In the genomic region with DNA sequence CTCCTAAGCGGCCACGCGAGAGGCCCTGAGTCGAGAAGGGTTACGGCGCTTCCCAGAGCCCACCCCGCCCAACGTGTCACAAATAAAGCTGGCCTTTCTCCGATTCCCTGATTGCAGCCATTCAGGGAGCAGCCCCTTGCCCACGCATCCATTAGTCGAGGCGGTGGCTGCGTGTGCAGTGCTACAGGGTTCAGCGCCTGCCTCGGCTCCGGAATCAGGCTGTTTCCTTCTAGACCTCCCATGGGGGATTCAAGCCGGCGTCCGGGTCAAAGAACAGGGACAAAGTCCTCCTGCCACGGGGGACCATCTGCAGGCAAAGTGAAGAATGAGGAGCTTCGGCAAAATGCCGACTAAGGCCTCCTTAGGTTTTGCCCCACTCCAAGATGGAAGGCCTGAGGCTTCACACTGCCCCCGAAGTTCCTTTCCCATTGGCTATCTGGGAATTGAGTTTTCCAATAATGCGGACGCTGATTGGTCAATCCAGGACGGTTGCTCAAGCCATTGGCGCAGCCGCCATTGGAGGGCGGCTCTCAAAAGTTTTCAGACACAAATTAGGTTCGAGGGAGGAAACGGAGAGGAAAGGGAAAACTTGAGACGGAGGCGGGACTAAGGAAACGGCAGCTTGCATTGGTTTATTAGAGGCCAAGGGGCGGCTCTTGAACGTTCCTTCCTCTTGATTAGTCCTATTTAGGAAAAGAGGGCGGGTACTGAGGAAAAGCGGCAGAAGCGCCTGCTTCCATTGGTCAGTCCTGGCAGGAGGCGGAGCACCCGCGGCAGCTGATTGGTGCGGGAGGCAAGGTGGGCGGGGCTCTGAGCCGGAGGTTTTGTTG, we compare ENCODE assay signal across 1 cellular context.
TF ChIP-seq lines count a peak whose summit lies in the region.

No MANE protein-coding gene starts in this region.

TF ChIP-seq in WTC11, 78 proteins besides CTCF, POLR2A, EP300 and RAD21 (continued from another document and continues in another):
- TF ChIP-seq SP1 (CRISPR knock-in tag; conservative IDR thresholded peaks at IDR 0.05): peak; percentile 93
- TF ChIP-seq SMAD3 (CRISPR knock-in tag; IDR thresholded peaks at IDR 0.05; ENCODE audit: borderline replicate concordance): no peak
- TF ChIP-seq GABPB1 (CRISPR knock-in tag; IDR thresholded peaks at IDR 0.05): peak; percentile 39; the same call in 1 of the 2 replicates
- no peak for TF ChIP-seq TEAD1 (CRISPR knock-in tag; IDR thresholded peaks at IDR 0.05)
- TF ChIP-seq, protein P1, sequence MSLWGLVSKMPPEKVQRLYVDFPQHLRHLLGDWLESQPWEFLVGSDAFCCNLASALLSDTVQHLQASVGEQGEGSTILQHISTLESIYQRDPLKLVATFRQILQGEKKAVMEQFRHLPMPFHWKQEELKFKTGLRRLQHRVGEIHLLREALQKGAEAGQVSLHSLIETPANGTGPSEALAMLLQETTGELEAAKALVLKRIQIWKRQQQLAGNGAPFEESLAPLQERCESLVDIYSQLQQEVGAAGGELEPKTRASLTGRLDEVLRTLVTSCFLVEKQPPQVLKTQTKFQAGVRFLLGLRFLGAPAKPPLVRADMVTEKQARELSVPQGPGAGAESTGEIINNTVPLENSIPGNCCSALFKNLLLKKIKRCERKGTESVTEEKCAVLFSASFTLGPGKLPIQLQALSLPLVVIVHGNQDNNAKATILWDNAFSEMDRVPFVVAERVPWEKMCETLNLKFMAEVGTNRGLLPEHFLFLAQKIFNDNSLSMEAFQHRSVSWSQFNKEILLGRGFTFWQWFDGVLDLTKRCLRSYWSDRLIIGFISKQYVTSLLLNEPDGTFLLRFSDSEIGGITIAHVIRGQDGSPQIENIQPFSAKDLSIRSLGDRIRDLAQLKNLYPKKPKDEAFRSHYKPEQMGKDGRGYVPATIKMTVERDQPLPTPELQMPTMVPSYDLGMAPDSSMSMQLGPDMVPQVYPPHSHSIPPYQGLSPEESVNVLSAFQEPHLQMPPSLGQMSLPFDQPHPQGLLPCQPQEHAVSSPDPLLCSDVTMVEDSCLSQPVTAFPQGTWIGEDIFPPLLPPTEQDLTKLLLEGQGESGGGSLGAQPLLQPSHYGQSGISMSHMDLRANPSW (CRISPR knock-in tag; conservative IDR thresholded peaks at IDR 0.05; ENCODE audit: low read depth): no peak
- TF ChIP-seq, protein P2, sequence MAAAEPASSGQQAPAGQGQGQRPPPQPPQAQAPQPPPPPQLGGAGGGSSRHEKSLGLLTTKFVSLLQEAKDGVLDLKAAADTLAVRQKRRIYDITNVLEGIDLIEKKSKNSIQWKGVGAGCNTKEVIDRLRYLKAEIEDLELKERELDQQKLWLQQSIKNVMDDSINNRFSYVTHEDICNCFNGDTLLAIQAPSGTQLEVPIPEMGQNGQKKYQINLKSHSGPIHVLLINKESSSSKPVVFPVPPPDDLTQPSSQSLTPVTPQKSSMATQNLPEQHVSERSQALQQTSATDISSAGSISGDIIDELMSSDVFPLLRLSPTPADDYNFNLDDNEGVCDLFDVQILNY (CRISPR knock-in tag; IDR thresholded peaks at IDR 0.05): no peak
- 0 out of 2 replicates have a peak, but pooled peaks have one; percentile 41 for TF ChIP-seq CREM (CRISPR knock-in tag; IDR thresholded peaks at IDR 0.05)
- TF ChIP-seq, protein P3, sequence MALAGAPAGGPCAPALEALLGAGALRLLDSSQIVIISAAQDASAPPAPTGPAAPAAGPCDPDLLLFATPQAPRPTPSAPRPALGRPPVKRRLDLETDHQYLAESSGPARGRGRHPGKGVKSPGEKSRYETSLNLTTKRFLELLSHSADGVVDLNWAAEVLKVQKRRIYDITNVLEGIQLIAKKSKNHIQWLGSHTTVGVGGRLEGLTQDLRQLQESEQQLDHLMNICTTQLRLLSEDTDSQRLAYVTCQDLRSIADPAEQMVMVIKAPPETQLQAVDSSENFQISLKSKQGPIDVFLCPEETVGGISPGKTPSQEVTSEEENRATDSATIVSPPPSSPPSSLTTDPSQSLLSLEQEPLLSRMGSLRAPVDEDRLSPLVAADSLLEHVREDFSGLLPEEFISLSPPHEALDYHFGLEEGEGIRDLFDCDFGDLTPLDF (CRISPR knock-in tag; IDR thresholded peaks at IDR 0.05): no peak
- TF ChIP-seq CBFB (CRISPR knock-in tag; IDR thresholded peaks at IDR 0.05; ENCODE audit: low read depth): no peak
- TF ChIP-seq, protein P4, sequence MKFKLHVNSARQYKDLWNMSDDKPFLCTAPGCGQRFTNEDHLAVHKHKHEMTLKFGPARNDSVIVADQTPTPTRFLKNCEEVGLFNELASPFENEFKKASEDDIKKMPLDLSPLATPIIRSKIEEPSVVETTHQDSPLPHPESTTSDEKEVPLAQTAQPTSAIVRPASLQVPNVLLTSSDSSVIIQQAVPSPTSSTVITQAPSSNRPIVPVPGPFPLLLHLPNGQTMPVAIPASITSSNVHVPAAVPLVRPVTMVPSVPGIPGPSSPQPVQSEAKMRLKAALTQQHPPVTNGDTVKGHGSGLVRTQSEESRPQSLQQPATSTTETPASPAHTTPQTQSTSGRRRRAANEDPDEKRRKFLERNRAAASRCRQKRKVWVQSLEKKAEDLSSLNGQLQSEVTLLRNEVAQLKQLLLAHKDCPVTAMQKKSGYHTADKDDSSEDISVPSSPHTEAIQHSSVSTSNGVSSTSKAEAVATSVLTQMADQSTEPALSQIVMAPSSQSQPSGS (CRISPR knock-in tag; IDR thresholded peaks at IDR 0.05; ENCODE audit: borderline replicate concordance, low read depth): no peak
- no peak for TF ChIP-seq ELF4 (CRISPR knock-in tag; IDR thresholded peaks at IDR 0.05; ENCODE audit: low read depth)
- TF ChIP-seq ESRRA (CRISPR knock-in tag; IDR thresholded peaks at IDR 0.05; ENCODE audit: borderline replicate concordance): no peak
- TF ChIP-seq, protein P5, sequence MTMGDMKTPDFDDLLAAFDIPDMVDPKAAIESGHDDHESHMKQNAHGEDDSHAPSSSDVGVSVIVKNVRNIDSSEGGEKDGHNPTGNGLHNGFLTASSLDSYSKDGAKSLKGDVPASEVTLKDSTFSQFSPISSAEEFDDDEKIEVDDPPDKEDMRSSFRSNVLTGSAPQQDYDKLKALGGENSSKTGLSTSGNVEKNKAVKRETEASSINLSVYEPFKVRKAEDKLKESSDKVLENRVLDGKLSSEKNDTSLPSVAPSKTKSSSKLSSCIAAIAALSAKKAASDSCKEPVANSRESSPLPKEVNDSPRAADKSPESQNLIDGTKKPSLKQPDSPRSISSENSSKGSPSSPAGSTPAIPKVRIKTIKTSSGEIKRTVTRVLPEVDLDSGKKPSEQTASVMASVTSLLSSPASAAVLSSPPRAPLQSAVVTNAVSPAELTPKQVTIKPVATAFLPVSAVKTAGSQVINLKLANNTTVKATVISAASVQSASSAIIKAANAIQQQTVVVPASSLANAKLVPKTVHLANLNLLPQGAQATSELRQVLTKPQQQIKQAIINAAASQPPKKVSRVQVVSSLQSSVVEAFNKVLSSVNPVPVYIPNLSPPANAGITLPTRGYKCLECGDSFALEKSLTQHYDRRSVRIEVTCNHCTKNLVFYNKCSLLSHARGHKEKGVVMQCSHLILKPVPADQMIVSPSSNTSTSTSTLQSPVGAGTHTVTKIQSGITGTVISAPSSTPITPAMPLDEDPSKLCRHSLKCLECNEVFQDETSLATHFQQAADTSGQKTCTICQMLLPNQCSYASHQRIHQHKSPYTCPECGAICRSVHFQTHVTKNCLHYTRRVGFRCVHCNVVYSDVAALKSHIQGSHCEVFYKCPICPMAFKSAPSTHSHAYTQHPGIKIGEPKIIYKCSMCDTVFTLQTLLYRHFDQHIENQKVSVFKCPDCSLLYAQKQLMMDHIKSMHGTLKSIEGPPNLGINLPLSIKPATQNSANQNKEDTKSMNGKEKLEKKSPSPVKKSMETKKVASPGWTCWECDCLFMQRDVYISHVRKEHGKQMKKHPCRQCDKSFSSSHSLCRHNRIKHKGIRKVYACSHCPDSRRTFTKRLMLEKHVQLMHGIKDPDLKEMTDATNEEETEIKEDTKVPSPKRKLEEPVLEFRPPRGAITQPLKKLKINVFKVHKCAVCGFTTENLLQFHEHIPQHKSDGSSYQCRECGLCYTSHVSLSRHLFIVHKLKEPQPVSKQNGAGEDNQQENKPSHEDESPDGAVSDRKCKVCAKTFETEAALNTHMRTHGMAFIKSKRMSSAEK (CRISPR knock-in tag; IDR thresholded peaks at IDR 0.05; ENCODE audit: borderline replicate concordance): no peak
- TF ChIP-seq ZBTB21 (CRISPR knock-in tag; IDR thresholded peaks at IDR 0.05; ENCODE audit: borderline replicate concordance): no peak
- TF ChIP-seq, protein P6, sequence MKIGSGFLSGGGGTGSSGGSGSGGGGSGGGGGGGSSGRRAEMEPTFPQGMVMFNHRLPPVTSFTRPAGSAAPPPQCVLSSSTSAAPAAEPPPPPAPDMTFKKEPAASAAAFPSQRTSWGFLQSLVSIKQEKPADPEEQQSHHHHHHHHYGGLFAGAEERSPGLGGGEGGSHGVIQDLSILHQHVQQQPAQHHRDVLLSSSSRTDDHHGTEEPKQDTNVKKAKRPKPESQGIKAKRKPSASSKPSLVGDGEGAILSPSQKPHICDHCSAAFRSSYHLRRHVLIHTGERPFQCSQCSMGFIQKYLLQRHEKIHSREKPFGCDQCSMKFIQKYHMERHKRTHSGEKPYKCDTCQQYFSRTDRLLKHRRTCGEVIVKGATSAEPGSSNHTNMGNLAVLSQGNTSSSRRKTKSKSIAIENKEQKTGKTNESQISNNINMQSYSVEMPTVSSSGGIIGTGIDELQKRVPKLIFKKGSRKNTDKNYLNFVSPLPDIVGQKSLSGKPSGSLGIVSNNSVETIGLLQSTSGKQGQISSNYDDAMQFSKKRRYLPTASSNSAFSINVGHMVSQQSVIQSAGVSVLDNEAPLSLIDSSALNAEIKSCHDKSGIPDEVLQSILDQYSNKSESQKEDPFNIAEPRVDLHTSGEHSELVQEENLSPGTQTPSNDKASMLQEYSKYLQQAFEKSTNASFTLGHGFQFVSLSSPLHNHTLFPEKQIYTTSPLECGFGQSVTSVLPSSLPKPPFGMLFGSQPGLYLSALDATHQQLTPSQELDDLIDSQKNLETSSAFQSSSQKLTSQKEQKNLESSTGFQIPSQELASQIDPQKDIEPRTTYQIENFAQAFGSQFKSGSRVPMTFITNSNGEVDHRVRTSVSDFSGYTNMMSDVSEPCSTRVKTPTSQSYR (CRISPR knock-in tag; IDR thresholded peaks at IDR 0.05): no peak
- TF ChIP-seq IRF2 (CRISPR knock-in tag; IDR thresholded peaks at IDR 0.05; ENCODE audit: borderline replicate concordance, low read depth): no peak
- TF ChIP-seq ZNF423 (CRISPR knock-in tag; IDR thresholded peaks at IDR 0.05): no peak
- 0 out of 2 replicates have a peak, but pooled peaks have one; percentile 71 for TF ChIP-seq MYBL2 (CRISPR knock-in tag; IDR thresholded peaks at IDR 0.05)
- TF ChIP-seq, protein P7, sequence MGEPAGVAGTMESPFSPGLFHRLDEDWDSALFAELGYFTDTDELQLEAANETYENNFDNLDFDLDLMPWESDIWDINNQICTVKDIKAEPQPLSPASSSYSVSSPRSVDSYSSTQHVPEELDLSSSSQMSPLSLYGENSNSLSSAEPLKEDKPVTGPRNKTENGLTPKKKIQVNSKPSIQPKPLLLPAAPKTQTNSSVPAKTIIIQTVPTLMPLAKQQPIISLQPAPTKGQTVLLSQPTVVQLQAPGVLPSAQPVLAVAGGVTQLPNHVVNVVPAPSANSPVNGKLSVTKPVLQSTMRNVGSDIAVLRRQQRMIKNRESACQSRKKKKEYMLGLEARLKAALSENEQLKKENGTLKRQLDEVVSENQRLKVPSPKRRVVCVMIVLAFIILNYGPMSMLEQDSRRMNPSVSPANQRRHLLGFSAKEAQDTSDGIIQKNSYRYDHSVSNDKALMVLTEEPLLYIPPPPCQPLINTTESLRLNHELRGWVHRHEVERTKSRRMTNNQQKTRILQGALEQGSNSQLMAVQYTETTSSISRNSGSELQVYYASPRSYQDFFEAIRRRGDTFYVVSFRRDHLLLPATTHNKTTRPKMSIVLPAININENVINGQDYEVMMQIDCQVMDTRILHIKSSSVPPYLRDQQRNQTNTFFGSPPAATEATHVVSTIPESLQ (CRISPR knock-in tag; IDR thresholded peaks at IDR 0.05): no peak
- TF ChIP-seq FOXJ3 (CRISPR knock-in tag; IDR thresholded peaks at IDR 0.05; ENCODE audit: borderline replicate concordance): no peak
- no peak for TF ChIP-seq TP53 (CRISPR knock-in tag; IDR thresholded peaks at IDR 0.05)
- TF ChIP-seq, protein P8, sequence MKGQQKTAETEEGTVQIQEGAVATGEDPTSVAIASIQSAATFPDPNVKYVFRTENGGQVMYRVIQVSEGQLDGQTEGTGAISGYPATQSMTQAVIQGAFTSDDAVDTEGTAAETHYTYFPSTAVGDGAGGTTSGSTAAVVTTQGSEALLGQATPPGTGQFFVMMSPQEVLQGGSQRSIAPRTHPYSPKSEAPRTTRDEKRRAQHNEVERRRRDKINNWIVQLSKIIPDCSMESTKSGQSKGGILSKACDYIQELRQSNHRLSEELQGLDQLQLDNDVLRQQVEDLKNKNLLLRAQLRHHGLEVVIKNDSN (CRISPR knock-in tag; IDR thresholded peaks at IDR 0.05): no peak
- no peak for TF ChIP-seq GRHL2 (CRISPR knock-in tag; IDR thresholded peaks at IDR 0.05; ENCODE audit: insufficient replicate concordance, severe bottlenecking)
- no peak for TF ChIP-seq NFE2L1 (CRISPR knock-in tag; IDR thresholded peaks at IDR 0.05)
- peak; percentile 94 for TF ChIP-seq NFYB (CRISPR knock-in tag; conservative IDR thresholded peaks at IDR 0.05; ENCODE audit: low read depth)
- TF ChIP-seq ETV6 (CRISPR knock-in tag; IDR thresholded peaks at IDR 0.05): no peak
- TF ChIP-seq, protein P9, sequence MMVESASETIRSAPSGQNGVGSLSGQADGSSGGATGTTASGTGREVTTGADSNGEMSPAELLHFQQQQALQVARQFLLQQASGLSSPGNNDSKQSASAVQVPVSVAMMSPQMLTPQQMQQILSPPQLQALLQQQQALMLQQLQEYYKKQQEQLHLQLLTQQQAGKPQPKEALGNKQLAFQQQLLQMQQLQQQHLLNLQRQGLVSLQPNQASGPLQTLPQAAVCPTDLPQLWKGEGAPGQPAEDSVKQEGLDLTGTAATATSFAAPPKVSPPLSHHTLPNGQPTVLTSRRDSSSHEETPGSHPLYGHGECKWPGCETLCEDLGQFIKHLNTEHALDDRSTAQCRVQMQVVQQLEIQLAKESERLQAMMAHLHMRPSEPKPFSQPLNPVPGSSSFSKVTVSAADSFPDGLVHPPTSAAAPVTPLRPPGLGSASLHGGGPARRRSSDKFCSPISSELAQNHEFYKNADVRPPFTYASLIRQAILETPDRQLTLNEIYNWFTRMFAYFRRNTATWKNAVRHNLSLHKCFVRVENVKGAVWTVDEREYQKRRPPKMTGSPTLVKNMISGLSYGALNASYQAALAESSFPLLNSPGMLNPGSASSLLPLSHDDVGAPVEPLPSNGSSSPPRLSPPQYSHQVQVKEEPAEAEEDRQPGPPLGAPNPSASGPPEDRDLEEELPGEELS (CRISPR knock-in tag; IDR thresholded peaks at IDR 0.05): peak; percentile 46; the same call in 1 of the 2 replicates
- TF ChIP-seq TEAD4 (CRISPR knock-in tag; IDR thresholded peaks at IDR 0.05): no peak
- TF ChIP-seq, protein P10, sequence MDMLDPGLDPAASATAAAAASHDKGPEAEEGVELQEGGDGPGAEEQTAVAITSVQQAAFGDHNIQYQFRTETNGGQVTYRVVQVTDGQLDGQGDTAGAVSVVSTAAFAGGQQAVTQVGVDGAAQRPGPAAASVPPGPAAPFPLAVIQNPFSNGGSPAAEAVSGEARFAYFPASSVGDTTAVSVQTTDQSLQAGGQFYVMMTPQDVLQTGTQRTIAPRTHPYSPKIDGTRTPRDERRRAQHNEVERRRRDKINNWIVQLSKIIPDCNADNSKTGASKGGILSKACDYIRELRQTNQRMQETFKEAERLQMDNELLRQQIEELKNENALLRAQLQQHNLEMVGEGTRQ (CRISPR knock-in tag; IDR thresholded peaks at IDR 0.05): no peak
- no peak for TF ChIP-seq FOXK1 (CRISPR knock-in tag; IDR thresholded peaks at IDR 0.05)
- TF ChIP-seq JAZF1 (CRISPR knock-in tag; IDR thresholded peaks at IDR 0.05): no peak
- TF ChIP-seq ZNF317 (CRISPR knock-in tag; IDR thresholded peaks at IDR 0.05; ENCODE audit: borderline replicate concordance, low read depth): no peak
- no peak for TF ChIP-seq ZNF263 (CRISPR knock-in tag; IDR thresholded peaks at IDR 0.05; ENCODE audit: low read depth)
